19 cellular contexts compared by ENCODE assay signal in the genomic region with DNA sequence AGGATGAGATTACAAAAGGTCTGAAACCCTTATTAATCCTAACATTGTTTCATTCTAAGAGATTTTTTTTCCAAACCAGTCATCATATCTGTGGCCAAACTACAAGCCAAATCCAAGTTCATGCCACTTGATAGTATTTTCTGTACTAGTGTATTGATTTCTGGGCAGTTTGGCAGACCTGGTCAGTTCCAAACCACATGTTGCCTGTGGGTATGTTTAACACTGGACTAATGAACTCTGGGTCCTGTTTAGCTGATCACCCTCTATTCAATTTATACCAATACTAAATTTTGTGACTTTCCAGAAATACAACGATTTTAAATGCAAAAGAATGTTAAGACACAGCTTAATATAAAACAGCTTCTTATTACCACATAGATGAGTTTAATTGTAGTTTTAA.
"Had no signal": no experiment of that assay in that cellular context is flagged by ENCODE, and none has a peak within 500 bp of the region (broad histone marks: within the 10 kb centered on the region; RNA-seq: fewer than 3 reads in every experiment).

No MANE protein-coding gene starts in this region.

- H3K4me2 ChIP-seq: KMS-11 had no signal

- H3K27me3 Mint-ChIP-seq: IgD-negative memory B cell had no signal

- DNase-seq: Kasumi-1, MG63, NCI-H1092 treated with DMSO at 0.1 percent for 48 hours, NCI-H1436, NCI-H187, NCI-H2029, NCI-H2081 treated with DMSO at 0.1 percent for 48 hours, NCI-H2171, NCI-H446, NCI-H510A, NCI-H524 treated with DMSO at 0.1 percent for 48 hours, NCI-H69, NCI-H774, SHP77 treated with DMSO at 0.1 percent for 48 hours, SJCRH30 had no signal

- ATAC-seq: K562, Right ventricle myocardium inferior had no signal

- H3K4me1 Mint-ChIP-seq: IgD-negative memory B cell had no signal

- H3K36me3 Mint-ChIP-seq: IgD-negative memory B cell had no signal

- H3K4me3 ChIP-seq: K562, MG63, SJCRH30 had no signal

- H3K9me3 Mint-ChIP-seq: IgD-negative memory B cell had no signal

- H3K27ac ChIP-seq: KMS-11, SJCRH30 had no signal

- H3K27me3 ChIP-seq: MG63, SJCRH30 had no signal

- H3K27ac Mint-ChIP-seq: IgD-negative memory B cell had no signal

- H3K4me3 Mint-ChIP-seq: IgD-negative memory B cell had no signal

- H3K9me3 ChIP-seq: MG63, SJCRH30 had no signal

- H3K4me1 ChIP-seq: SJCRH30 had no signal

- H3K9ac ChIP-seq: KMS-11 had no signal
